8 cellular contexts compared by ENCODE assay signal in the genomic region with DNA sequence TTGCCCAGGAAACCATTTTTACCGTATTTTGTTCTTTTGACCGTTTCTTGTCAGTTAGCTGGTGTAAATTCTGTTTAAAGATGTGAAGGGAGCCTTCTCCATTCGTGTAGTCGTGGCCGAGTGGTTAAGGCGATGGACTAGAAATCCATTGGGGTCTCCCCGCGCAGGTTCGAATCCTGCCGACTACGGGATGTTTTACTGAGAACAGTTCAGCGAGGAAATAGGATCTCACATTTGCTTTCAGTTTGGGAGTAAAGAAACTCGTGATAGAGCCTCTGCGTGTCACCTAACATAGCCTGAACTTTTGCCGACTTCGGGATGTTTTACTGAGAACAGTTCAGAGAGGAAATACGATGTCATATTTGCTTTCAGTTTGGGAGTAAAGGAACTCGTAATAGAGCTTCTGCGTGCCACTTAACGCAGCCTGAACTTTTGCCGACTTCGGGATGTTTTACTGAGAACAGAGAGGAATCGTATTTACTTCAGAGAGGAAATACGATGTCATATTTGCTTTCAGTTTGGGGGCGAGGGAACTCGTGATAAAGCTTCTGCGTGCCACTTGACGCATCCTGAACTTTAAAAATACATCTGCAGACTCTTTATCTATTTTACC. TPM values are rescaled to one million over a fixed set of nuclear protein-coding genes. Genes with fewer than 3 reads are reported as not detected.
DNase-seq lines count a peak whose midpoint lies in the region.

No MANE protein-coding gene starts in this region.

- H3K4me1 ChIP-seq in HAP-1 (no peaks in the 10 kb centered on the region), SJCRH30 (no peaks in the 10 kb centered on the region)

- intact Hi-C loops in activated naive CD4-positive, alpha-beta T cell treated with anti-CD3 and anti-CD28 coated beads for 36 hours (cut with micrococcal nuclease) = loop anchor here (1.0 to 10.0 kb wide), 16 partner anchors 9 to 1506 kb away; a partner anchor contains a TSS

- in situ Hi-C loops in HAP-1 (cut with MboI; ENCODE audit: low sequenced_read_pairs) = loop anchor here (10.0 kb wide), 1 partner anchor 144 kb away; no protein-coding TSS in a partner anchor

- no peak overlapping the region for H3K27ac Mint-ChIP-seq in activated naive CD4-positive, alpha-beta T cell treated with anti-CD3 and anti-CD28 coated beads for 36 hours

- H3K36me3 Mint-ChIP-seq in activated naive CD4-positive, alpha-beta T cell treated with anti-CD3 and anti-CD28 coated beads for 36 hours (ENCODE audit: low read depth) = no peaks in the 10 kb centered on the region

- H3K36me3 ChIP-seq in HAP-1 (replicated peaks) (no peaks in the 10 kb centered on the region), SJCRH30 (no peaks in the 10 kb centered on the region)

- no peaks in the 10 kb centered on the region for H3K9me3 ChIP-seq in HAP-1
- no peaks in the 10 kb centered on the region for H3K9me3 ChIP-seq in SJCRH30 (replicated peaks)

- H3K9me3 Mint-ChIP-seq in activated naive CD4-positive, alpha-beta T cell treated with anti-CD3 and anti-CD28 coated beads for 36 hours = no peaks in the 10 kb centered on the region

- peak overlapping the region; percentile 24; the same call in 1 of the 2 replicates for H3K27ac ChIP-seq in SJCRH30
- peak overlapping the region; percentile 91 for H3K27ac ChIP-seq in temporal lobe (ENCODE audit: low read depth, low read length)

- H3K27me3 ChIP-seq in HAP-1 (ENCODE audit: low read depth) (no peaks in the 10 kb centered on the region), SJCRH30 (no peaks in the 10 kb centered on the region)

- peak; percentile 94 for DNase-seq in ELF-1 (ENCODE audit: low read depth, low spot score)
- peak; percentile 86 to 89 for DNase-seq in HAP-1 (ENCODE audit: low spot score in 2 of 2)
- peak; percentile 96 for DNase-seq in M059J (ENCODE audit: low read depth)
- peak; percentile 81 to 86 for DNase-seq in SJCRH30
- DNase-seq in activated naive CD4-positive, alpha-beta T cell treated with anti-CD3 and anti-CD28 coated beads for 36 hours = peak; percentile 96
- peak; percentile 41 for DNase-seq in germinal center (ENCODE audit: low spot score)
- peak; percentile 80 for DNase-seq in occipital lobe (lab: John Stamatoyannopoulos, UW)

- no peak overlapping the region for H3K4me3 Mint-ChIP-seq in activated naive CD4-positive, alpha-beta T cell treated with anti-CD3 and anti-CD28 coated beads for 36 hours

- H3K4me3 ChIP-seq in HAP-1 (peak overlapping the region; percentile 61), SJCRH30 (peak overlapping the region; percentile 65)

- CTCF ChIA-PET in activated naive CD4-positive, alpha-beta T cell treated with anti-CD3 and anti-CD28 coated beads for 36 hours (lab: Charles Lee) = interaction anchor here (0.7 to 1.0 kb wide), 2 partner anchors 138 to 854 kb away, joined by 3 read pairs; no protein-coding TSS in a partner anchor

- H3K4me1 Mint-ChIP-seq in activated naive CD4-positive, alpha-beta T cell treated with anti-CD3 and anti-CD28 coated beads for 36 hours (ENCODE audit: low read depth) = peaks cover 6% of the 10 kb centered on the region

- H3K27me3 Mint-ChIP-seq in activated naive CD4-positive, alpha-beta T cell treated with anti-CD3 and anti-CD28 coated beads for 36 hours (ENCODE audit: low read depth) = no peaks in the 10 kb centered on the region

RNA-seq across cellular contexts. Expression of a gene that starts 5.9 kb away (rescaled TPM):
- total RNA-seq in M059J (2014; rRNA removed; shearing (Covaris generic)) = 12.3 and 15.9 TPM in 2 replicates
- 18.0 and 18.9 TPM in 2 replicates for total RNA-seq in SJCRH30 (2014; rRNA removed; shearing (Covaris generic))
- total RNA-seq in activated naive CD4-positive, alpha-beta T cell treated with anti-CD3 and anti-CD28 coated beads for 36 hours = 10 to 100 TPM; 13.0 to 14.3 TPM
- total RNA-seq in occipital lobe (30.3 TPM), temporal lobe (22.9 TPM)

Comparison
In these comparisons a context has a peak if more than half of its experiments do, and no peak if none do; other contexts are left out.
1. Peak in every context shown above with its lines: DNase-seq, H3K4me3 ChIP-seq and H3K27ac ChIP-seq.
2. DNase-seq: peak in every context shown above with its lines; median percentile 96 in M059J; 96 in activated naive CD4-positive, alpha-beta T cell treated with anti-CD3 and anti-CD28 coated beads for 36 hours; 94 in ELF-1; 88 in HAP-1; 84 in SJCRH30; 80 in occipital lobe; 41 in germinal center.